19 cellular contexts compared by ENCODE assay signal in genomic region chr2:231160701-231161100, GRCh38. TPM values are rescaled to one million over a fixed set of nuclear protein-coding genes. Genes with fewer than 3 reads are reported as not detected.
DNase-seq lines count a peak whose midpoint lies in the region; ATAC-seq and TF ChIP-seq lines count a peak whose summit lies in the region.
"Had no signal": no experiment of that assay in that cellular context is flagged by ENCODE, and none has a peak within 500 bp of the region (broad histone marks: within the 10 kb centered on the region; RNA-seq: fewer than 3 reads in every experiment).

No MANE protein-coding gene starts in this region.

- H3K4me2 ChIP-seq in MM.1S (ENCODE audit: low read depth, low read length): peak overlapping the region; percentile 44; the same call in 1 of the 2 replicates
- H3K4me2 ChIP-seq in osteoblast (ENCODE audit: insufficient read depth, low read length): peak overlapping the region; percentile 49

- H3K9me2 ChIP-seq in MM.1S (replicated peaks; ENCODE audit: insufficient read depth, low read length): no peaks in the 10 kb centered on the region

- no peak overlapping the region for H2AFZ ChIP-seq in ACC112 (ENCODE audit: low read length, unreplicated experiment)
- no peak overlapping the region for H2AFZ ChIP-seq in MM.1S (ENCODE audit: low read length)
- no peak overlapping the region for H2AFZ ChIP-seq in osteoblast (ENCODE audit: low read length)

- intact Hi-C loops in CD14-positive monocyte (cut with micrococcal nuclease): no loop called here

- H3K36me3 Mint-ChIP-seq in endothelial cell (ENCODE audit: low read depth, unreplicated experiment) (no peaks in the 10 kb centered on the region), CD14-positive monocyte (peaks cover 64 to 78% of the 10 kb centered on the region in 2 donors)
- H3K36me3 Mint-ChIP-seq in activated T-helper 17 cell treated with anti-CD3 and anti-CD28 coated beads, Interleukin-2, amount 50 U/mL, for 72 hours (ENCODE audit: low read depth): peaks cover 89% of the 10 kb centered on the region

- H3K4me3 Mint-ChIP-seq in endothelial cell (ENCODE audit: unreplicated experiment) (no peak overlapping the region), CD14-positive monocyte (no peak overlapping the region)
- H3K4me3 Mint-ChIP-seq in activated T-helper 17 cell treated with anti-CD3 and anti-CD28 coated beads, Interleukin-2, amount 50 U/mL, for 72 hours: no peak overlapping the region
- H3K4me3 Mint-ChIP-seq: endodermal cell, naive B cell had no signal

- peak overlapping the region; percentile 98 for H3K27ac ChIP-seq in ACC112 (ENCODE audit: low read depth, low read length)
- H3K27ac ChIP-seq in MM.1S (ENCODE audit: low read length): peak overlapping the region; percentile 82; the same call in 1 of the 2 replicates
- H3K27ac ChIP-seq in osteoblast (ENCODE audit: low read depth, low read length): peak overlapping the region; percentile 93

- H3K9me3 Mint-ChIP-seq in endothelial cell (ENCODE audit: unreplicated experiment) (no peaks in the 10 kb centered on the region), CD14-positive monocyte (no peaks in the 10 kb centered on the region)
- no peaks in the 10 kb centered on the region for H3K9me3 Mint-ChIP-seq in activated T-helper 17 cell treated with anti-CD3 and anti-CD28 coated beads, Interleukin-2, amount 50 U/mL, for 72 hours
- H3K9me3 Mint-ChIP-seq: CD8-positive, alpha-beta memory T cell; endodermal cell; naive B cell had no signal

- H4K20me1 ChIP-seq in MM.1S (ENCODE audit: insufficient read depth, low read length) (no peaks in the 10 kb centered on the region), osteoblast (ENCODE audit: insufficient read depth, low read length) (no peaks in the 10 kb centered on the region)

- no peak for ATAC-seq in activated CD4-positive, CD25-positive, alpha-beta regulatory T cell treated with anti-CD3 and anti-CD28 coated beads, Interleukin-2, amount 50 U/mL, for 24 hours
- ATAC-seq in activated T-helper 17 cell treated with anti-CD3 and anti-CD28 coated beads, Interleukin-2, amount 50 U/mL, for 72 hours (replicated peaks): no peak
- no peak for ATAC-seq in HG03571 (IDR thresholded peaks at IDR 0.05; ENCODE audit: unreplicated experiment)
- ATAC-seq: lower lobe of right lung had no signal

- H3K9ac ChIP-seq in MM.1S (ENCODE audit: low read length): peak overlapping the region; percentile 30; the same call in 1 of the 2 replicates

- no peak for TF ChIP-seq CTCF in MM.1S (IDR thresholded peaks at IDR 0.05; ENCODE audit: low read length)
- no peak for TF ChIP-seq CTCF in endothelial cell (IDR thresholded peaks at IDR 0.05; ENCODE audit: unreplicated experiment)
- no peak for TF ChIP-seq CTCF in osteoblast (IDR thresholded peaks at IDR 0.05; ENCODE audit: extremely low read depth, low read depth, low read length)
- TF ChIP-seq CTCF in CD14-positive monocyte (IDR thresholded peaks at IDR 0.05): no peak

- H3K27me3 ChIP-seq in ACC112 (ENCODE audit: insufficient read depth, low read length): no peaks in the 10 kb centered on the region
- H3K27me3 ChIP-seq in MM.1S (replicated peaks; ENCODE audit: insufficient read depth, low read length): no peaks in the 10 kb centered on the region
- no peaks in the 10 kb centered on the region for H3K27me3 ChIP-seq in osteoblast (ENCODE audit: insufficient read depth, low read length)
- H3K27me3 ChIP-seq: upper lobe of left lung had no signal

- peaks cover 23% of the 10 kb centered on the region for H3F3A ChIP-seq in MM.1S (ENCODE audit: insufficient read depth, low read length)

- H3K4me1 Mint-ChIP-seq in endothelial cell (ENCODE audit: unreplicated experiment) (peaks cover 21% of the 10 kb centered on the region), CD14-positive monocyte (no peaks in the 10 kb centered on the region)
- H3K4me1 Mint-ChIP-seq in activated T-helper 17 cell treated with anti-CD3 and anti-CD28 coated beads, Interleukin-2, amount 50 U/mL, for 72 hours: peaks cover 15% of the 10 kb centered on the region
- H3K4me1 Mint-ChIP-seq: naive B cell had no signal

- H3K4me3 ChIP-seq in ACC112 (ENCODE audit: low read depth, low read length) (no peak overlapping the region), MM.1S (ENCODE audit: low read length) (no peak overlapping the region), osteoblast (ENCODE audit: insufficient read depth, low read length) (no peak overlapping the region)
- H3K4me3 ChIP-seq: lower lobe of right lung, upper lobe of left lung had no signal

- H3K9me3 ChIP-seq in MM.1S (replicated peaks; ENCODE audit: insufficient read depth, low read length): no peaks in the 10 kb centered on the region
- no peaks in the 10 kb centered on the region for H3K9me3 ChIP-seq in osteoblast (ENCODE audit: low read depth, low read length)
- H3K9me3 ChIP-seq: lower lobe of right lung, upper lobe of left lung had no signal

- H3K27me3 Mint-ChIP-seq in endothelial cell (ENCODE audit: unreplicated experiment) (no peaks in the 10 kb centered on the region), CD14-positive monocyte (ENCODE audit: low read depth in 3 of 3) (peaks cover 0 to 2% (median 0%) of the 10 kb centered on the region in 3 donors)
- no peaks in the 10 kb centered on the region for H3K27me3 Mint-ChIP-seq in activated T-helper 17 cell treated with anti-CD3 and anti-CD28 coated beads, Interleukin-2, amount 50 U/mL, for 72 hours
- H3K27me3 Mint-ChIP-seq: CD8-positive, alpha-beta memory T cell; naive B cell had no signal

- H3K4me1 ChIP-seq in ACC112 (ENCODE audit: control insufficient read depth, insufficient read depth, low read length, unreplicated experiment): peaks cover 44% of the 10 kb centered on the region
- H3K4me1 ChIP-seq in MM.1S (ENCODE audit: low read length): peaks cover 26% of the 10 kb centered on the region
- H3K4me1 ChIP-seq in osteoblast (ENCODE audit: insufficient read depth, low read length): peaks cover 39% of the 10 kb centered on the region

- DNase-seq in MM.1S (no peak), endothelial cell (ENCODE audit: low spot score) (no peak), osteoblast (ENCODE audit: insufficient read length, low spot score, missing footprints) (no peak), CD14-positive monocyte (ENCODE audit: low spot score) (no peak)
- DNase-seq: activated CD4-positive, alpha-beta T cell treated with anti-CD3 and anti-CD28 coated beads, Interleukin-2, amount 50 U/mL, for 4 hours; CD8-positive, alpha-beta memory T cell; cerebellar nuclear complex; DMS79 treated with DMSO at 0.1 percent for 48 hours; endodermal cell; lower lobe of right lung; naive B cell; NCI-H1105; NCI-H2171 treated with DMSO at 0.1 percent for 48 hours; NCI-H774; upper lobe of left lung had no signal

- H3K27ac Mint-ChIP-seq in endothelial cell (ENCODE audit: unreplicated experiment) (peak overlapping the region; percentile 54), CD14-positive monocyte (no peak overlapping the region)
- H3K27ac Mint-ChIP-seq in activated T-helper 17 cell treated with anti-CD3 and anti-CD28 coated beads, Interleukin-2, amount 50 U/mL, for 72 hours: no peak overlapping the region
- H3K27ac Mint-ChIP-seq: endodermal cell had no signal

- H3K79me2 ChIP-seq in ACC112 (ENCODE audit: control insufficient read depth, insufficient read depth, low read length, unreplicated experiment): peaks cover 8% of the 10 kb centered on the region
- H3K79me2 ChIP-seq in MM.1S (ENCODE audit: low read length): no peaks in the 10 kb centered on the region
- H3K79me2 ChIP-seq in osteoblast (ENCODE audit: insufficient read depth, low read length): no peaks in the 10 kb centered on the region

- H3K36me3 ChIP-seq in ACC112 (ENCODE audit: insufficient read depth, low read length) (peaks cover 15% of the 10 kb centered on the region), MM.1S (replicated peaks; ENCODE audit: insufficient read depth, low read length) (no peaks in the 10 kb centered on the region; the same call in 1 of the 2 replicates), osteoblast (ENCODE audit: insufficient read depth, low read length) (peaks cover 9% of the 10 kb centered on the region)

RNA-seq across cellular contexts. Expression of gene HTR2B, which starts 35.9 kb away (rescaled TPM):
- total RNA-seq in endothelial cell (ENCODE audit: unreplicated experiment): 0.80 TPM
- total RNA-seq in osteoblast: 2.9 and 5.3 TPM in 2 replicates
- not detected for total RNA-seq in activated T-helper 17 cell treated with anti-CD3 and anti-CD28 coated beads, Interleukin-2, amount 50 U/mL, for 72 hours
- polyA plus RNA-seq in CD14-positive monocyte: not detected
- total RNA-seq: CD8-positive, alpha-beta memory T cell; endodermal cell had no signal
- polyA plus RNA-seq: CD8-positive, alpha-beta memory T cell had no signal

RNA-seq across cellular contexts. Expression of gene ARMC9, which starts 37.7 kb away (rescaled TPM):
- 18.3 TPM for total RNA-seq in endothelial cell (ENCODE audit: unreplicated experiment)
- 221 and 240 TPM in 2 replicates for total RNA-seq in osteoblast
- 1 to 10 TPM; 1.6 to 2.0 TPM for total RNA-seq in activated T-helper 17 cell treated with anti-CD3 and anti-CD28 coated beads, Interleukin-2, amount 50 U/mL, for 72 hours
- polyA plus RNA-seq in CD14-positive monocyte: under 1 TPM in 1 of 2 donors, not detected in 1; 0.27 TPM

Comparison
In these comparisons a context has a peak if more than half of its experiments do, and no peak if none do; other contexts are left out.
1. RNA of gene ARMC9, which starts 37.7 kb away (total RNA-seq): 221 to 240 TPM in osteoblast; 18.3 TPM in endothelial cell (single experiment) and 1.6 to 2.0 TPM in activated T-helper 17 cell treated with anti-CD3 and anti-CD28 coated beads, Interleukin-2, amount 50 U/mL, for 72 hours; every median in the first group is over 10 times any median in the second.
2. Peak in every context shown above with its lines, with median percentiles within 50 percentile points of each other: H3K27ac ChIP-seq.